In genomic region chr1:172719694-172720138, GRCh38 we compare ENCODE assay signal across 8 cellular contexts.
DNase-seq lines count a peak whose midpoint lies in the region; ATAC-seq and TF ChIP-seq lines count a peak whose summit lies in the region.

No MANE protein-coding gene starts in this region.

- H3K27me3 ChIP-seq in GM06990 (replicated peaks; ENCODE audit: control insufficient read depth, insufficient read depth, low read length) (no peaks in the 10 kb centered on the region; the same call in none of the 2 replicates), body of pancreas (no peaks in the 10 kb centered on the region)

- no peak overlapping the region for H3K4me3 ChIP-seq in AG09309 (ENCODE audit: control insufficient read depth, low read depth, low read length)
- H3K4me3 ChIP-seq in GM06990 (replicated peaks; ENCODE audit: low read depth, low read length), result no peak overlapping the region
- no peak overlapping the region for H3K4me3 ChIP-seq in body of pancreas

- peak; percentile 17 for DNase-seq in AG09309 (ENCODE audit: low read depth)
- no peak for DNase-seq in GM06990 (ENCODE audit: extremely low read depth, insufficient read length)
- DNase-seq in NCI-H1048 (lab: John Stamatoyannopoulos, UW), result peak; percentile 34
- DNase-seq in body of pancreas, result no peak
- no peak for DNase-seq in left colon
- DNase-seq in activated effector memory CD4-positive, alpha-beta T cell treated with anti-CD3 and anti-CD28 coated beads, Interleukin-2, amount 50 U/mL, for 16 hours, result no peak

- ATAC-seq in body of pancreas (peak; percentile 56), left colon (peak; percentile 63), HG03135 (IDR thresholded peaks at IDR 0.05; ENCODE audit: unreplicated experiment) (no peak), HG03520 (IDR thresholded peaks at IDR 0.05; ENCODE audit: unreplicated experiment) (no peak)

- TF ChIP-seq CTCF in AG09309 (IDR thresholded peaks at IDR 0.05; ENCODE audit: control insufficient read depth, insufficient read depth, low read depth, low read length, missing control alignments), result peak; percentile 75
- TF ChIP-seq CTCF in GM06990 (IDR thresholded peaks at IDR 0.05; ENCODE audit: insufficient read depth, low read length, poor library complexity, severe bottlenecking), result peak; percentile 72
- TF ChIP-seq CTCF in body of pancreas (IDR thresholded peaks at IDR 0.05), result peak; percentile 44 to 95 (median 76)

- no peaks in the 10 kb centered on the region for H3K36me3 ChIP-seq in GM06990 (ENCODE audit: control insufficient read depth, insufficient read depth, low read length)
- no peaks in the 10 kb centered on the region for H3K36me3 ChIP-seq in body of pancreas (replicated peaks in 1 of 2; ENCODE audit: insufficient read depth in 1 of 2, low read depth in 2 of 2)

- H3K27ac ChIP-seq in body of pancreas, result no peak overlapping the region

- no peaks in the 10 kb centered on the region for H3K9me3 ChIP-seq in body of pancreas

- WGBS in body of pancreas, 2 donors, result 6 to 7% methylated on average over 3 of the region's 3 CpGs

- H3K4me1 ChIP-seq in body of pancreas, result no peaks in the 10 kb centered on the region

- TF ChIP-seq POLR2A in body of pancreas (IDR thresholded peaks at IDR 0.05), result no peak

- intact Hi-C loops in body of pancreas (cut with DNase I), result no loop called here
- intact Hi-C loops in left colon (cut with DNase I, micrococcal nuclease), result loop anchor here in 1 of 2 donors (10.0 kb wide), 1 partner anchor 265 kb away; no protein-coding TSS in a partner anchor

Comparison
In these comparisons a context has a peak if more than half of its experiments do, and no peak if none do; other contexts are left out.
1. DNase-seq: peak in AG09309 (single experiment) and NCI-H1048 (single experiment); none in GM06990 (single experiment), body of pancreas (0 of 4), left colon (0 of 2) and activated effector memory CD4-positive, alpha-beta T cell treated with anti-CD3 and anti-CD28 coated beads, Interleukin-2, amount 50 U/mL, for 16 hours (single experiment).
2. ATAC-seq: peak in body of pancreas (single experiment) and left colon (single experiment); none in HG03135 (single experiment) and HG03520 (single experiment).
3. Peak in every context shown above with its lines, with median percentiles within 50 percentile points of each other: CTCF ChIP-seq.